ENCODE assay signal across 12 cellular contexts in genomic region chr18:59833785-59834184, GRCh38.
DNase-seq lines count a peak whose midpoint lies in the region; ATAC-seq, FAIRE-seq and TF ChIP-seq lines count a peak whose summit lies in the region.
"Had no signal": no experiment of that assay in that cellular context is flagged by ENCODE, and none has a peak within 500 bp of the region (broad histone marks: within the 10 kb centered on the region; RNA-seq: fewer than 3 reads in every experiment).

No MANE protein-coding gene starts in this region.

- H3K4me3 ChIP-seq in OCI-LY1 (ENCODE audit: low read depth, low read length, poor library complexity, severe bottlenecking), result no peak overlapping the region
- H3K4me3 ChIP-seq in uterus, result no peak overlapping the region
- H3K4me3 ChIP-seq: vagina had no signal

- FAIRE-seq in GM18507 (lab: Jason Lieb, UNC), result peak; percentile 89

- H4K20me1 ChIP-seq in OCI-LY1 (ENCODE audit: insufficient read depth, low read length), result no peaks in the 10 kb centered on the region

- no peaks in the 10 kb centered on the region for H3F3A ChIP-seq in OCI-LY1 (ENCODE audit: insufficient read depth, low read length)

- H3K9me2 ChIP-seq in OCI-LY1 (ENCODE audit: low read depth, low read length), result no peaks in the 10 kb centered on the region

- H3K27me3 ChIP-seq in OCI-LY1 (ENCODE audit: insufficient read depth, low read length) (no peaks in the 10 kb centered on the region), uterus (no peaks in the 10 kb centered on the region)
- H3K27me3 ChIP-seq: vagina had no signal

- no peaks in the 10 kb centered on the region for H3K79me2 ChIP-seq in OCI-LY1 (ENCODE audit: insufficient read depth, low read length)

- H2AFZ ChIP-seq in OCI-LY1 (ENCODE audit: low read length), result no peak overlapping the region

- no peak for TF ChIP-seq CTCF in OCI-LY1 (IDR thresholded peaks at IDR 0.05; ENCODE audit: low read length)
- no peak for TF ChIP-seq CTCF in uterus (IDR thresholded peaks at IDR 0.05)

- intact Hi-C loops in uterus (cut with DNase I; ENCODE audit: low total_unique reads), result no loop called here

- TF ChIP-seq POLR2A in uterus (IDR thresholded peaks at IDR 0.05), result no peak

- H3K4me1 ChIP-seq in OCI-LY1 (ENCODE audit: insufficient read depth, low read length, severe bottlenecking) (peaks cover 35% of the 10 kb centered on the region), uterus (no peaks in the 10 kb centered on the region)
- H3K4me1 ChIP-seq: vagina had no signal

- no peaks in the 10 kb centered on the region for H3K9me3 ChIP-seq in OCI-LY1 (ENCODE audit: low read length)
- no peaks in the 10 kb centered on the region for H3K9me3 ChIP-seq in uterus
- H3K9me3 ChIP-seq: vagina had no signal

- peak overlapping the region; percentile 29; the same call in 1 of the 2 replicates for H3K4me2 ChIP-seq in OCI-LY1 (ENCODE audit: low read length)

- DNase-seq in GM18507 (ENCODE audit: extremely low spot score, insufficient read length, low read depth), result no peak
- no peak for DNase-seq in kidney glomerular epithelial cell (lab: John Stamatoyannopoulos, UW)
- DNase-seq in uterus, result no peak
- DNase-seq in HCEC 1CT, result no peak
- no peak for DNase-seq in caudate nucleus (lab: John Stamatoyannopoulos, UW)
- DNase-seq: DMS53, NCI-H2171, SW 1271 had no signal

- ATAC-seq in GM19395 (IDR thresholded peaks at IDR 0.05; ENCODE audit: unreplicated experiment) (peak; percentile 79), HG02884 (IDR thresholded peaks at IDR 0.05; ENCODE audit: unreplicated experiment) (peak; percentile 76)

- H3K27ac ChIP-seq in OCI-LY1 (ENCODE audit: low read depth, low read length, poor library complexity, severe bottlenecking) (no peak overlapping the region), uterus (no peak overlapping the region), caudate nucleus (ENCODE audit: low read depth, low read length) (no peak overlapping the region)
- H3K27ac ChIP-seq: vagina had no signal

- H3K36me3 ChIP-seq in OCI-LY1 (ENCODE audit: insufficient read depth, low read length) (no peaks in the 10 kb centered on the region), uterus (no peaks in the 10 kb centered on the region)
- H3K36me3 ChIP-seq: vagina had no signal

- no peak overlapping the region for H3K9ac ChIP-seq in OCI-LY1 (ENCODE audit: low read length)
